Comparison of ENCODE assay signal across 31 cellular contexts in the genomic region with DNA sequence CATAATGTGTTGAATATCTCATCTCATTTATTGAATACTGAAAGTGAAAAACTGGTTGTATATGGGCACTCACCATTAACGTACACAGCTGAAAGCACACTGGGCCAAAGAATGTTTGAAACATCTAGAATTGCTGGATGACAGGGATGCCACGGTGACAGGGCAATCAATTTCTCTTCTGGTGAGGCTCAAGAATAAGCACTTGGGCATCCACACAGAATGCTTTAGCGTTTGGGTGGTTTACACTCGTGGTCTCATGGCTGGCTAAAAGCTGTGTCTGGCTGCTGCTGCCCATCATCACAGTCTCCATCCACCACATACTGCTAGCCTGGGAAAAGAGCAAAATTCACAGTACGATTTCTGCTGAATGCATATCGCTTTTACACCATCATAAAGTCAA. TPM values are rescaled to one million over a fixed set of nuclear protein-coding genes. Genes with fewer than 3 reads are reported as not detected.
"Had no signal": no experiment of that assay in that cellular context is flagged by ENCODE, and none has a peak within 500 bp of the region (broad histone marks: within the 10 kb centered on the region; RNA-seq: fewer than 3 reads in every experiment).

No MANE protein-coding gene starts in this region.

- H3K36me3 ChIP-seq: ascending aorta, brain microvascular endothelial cell, cardiac muscle cell, Peyer's patch, SJSA1 had no signal

- H3K4me1 ChIP-seq: SJSA1 had no signal

- FAIRE-seq: TTC549 had no signal

- H3K4me3 ChIP-seq: ascending aorta, cardiac muscle cell, Peyer's patch, SJSA1 had no signal

- H3K27me3 ChIP-seq: ascending aorta, brain microvascular endothelial cell, SJSA1 had no signal

- ATAC-seq: activated CD8-positive, alpha-beta memory T cell treated with anti-CD3 and anti-CD28 coated beads, Interleukin-2, amount 10 ng/mL, durations not matched to agents 7 days and 5 days; T-cell had no signal

- DNase-seq: activated B cell treated with CpG ODN at 0.5 μM for 24 hours; activated CD4-positive, alpha-beta T cell treated with anti-CD3 and anti-CD28 coated beads for 1 hour; activated CD4-positive, alpha-beta T cell treated with anti-CD3 and anti-CD28 coated beads, Interleukin-2, amount 10 ng/mL, durations not matched to agents 24 days and 14 days; activated CD4-positive, alpha-beta T cell treated with anti-CD3 and anti-CD28 coated beads, Interleukin-2, amount 50 U/mL, for 48 hours; activated CD8-positive, alpha-beta memory T cell treated with anti-CD3 and anti-CD28 coated beads, Interleukin-2, amount 10 ng/mL, durations not matched to agents 7 days and 5 days; activated effector memory CD4-positive, alpha-beta T cell treated with Interleukin-2 at 50 U/mL for 16 hours; activated naive CD4-positive, alpha-beta T cell; activated T-cell treated with anti-CD3 and anti-CD28 coated beads, Interleukin-2, amount 50 U/mL, for 24 hours; amniotic stem cell; brain microvascular endothelial cell; cerebellar nuclear complex; Kasumi-1; KBM-7; NCI-H1048; NCI-H146; NCI-H187 treated with DMSO at 0.1 percent for 48 hours; NCI-H510A treated with DMSO at 0.1 percent for 48 hours; NCI-H69; NK-92 treated with Interleukin-12 subunit alpha and Interleukin-12 subunit beta, amount 100 ng/mL, for 24 hours; Peyer's patch; SHP77; T-cell; T-helper 2 cell; T1000 had no signal

- H3K27ac ChIP-seq: ascending aorta, brain microvascular endothelial cell, cardiac muscle cell, Peyer's patch, RWPE1, SJSA1 had no signal

- H3K36me3 Mint-ChIP-seq: activated CD8-positive, alpha-beta memory T cell treated with anti-CD3 and anti-CD28 coated beads, Interleukin-2, amount 10 ng/mL, durations not matched to agents 7 days and 5 days; T-cell had no signal

- H3K4me1 Mint-ChIP-seq: activated B cell treated with CpG ODN at 0.5 μM for 24 hours had no signal

- H3K4me3 Mint-ChIP-seq: activated B cell treated with CpG ODN at 0.5 μM for 24 hours; activated CD8-positive, alpha-beta memory T cell treated with anti-CD3 and anti-CD28 coated beads, Interleukin-2, amount 10 ng/mL, durations not matched to agents 7 days and 5 days had no signal

- H3K9me3 ChIP-seq: ascending aorta, Peyer's patch, SJSA1 had no signal

- H3K27ac Mint-ChIP-seq: activated B cell treated with CpG ODN at 0.5 μM for 24 hours; activated CD4-positive, alpha-beta T cell treated with anti-CD3 and anti-CD28 coated beads, Interleukin-2, amount 10 ng/mL, durations not matched to agents 24 days and 14 days; activated CD8-positive, alpha-beta memory T cell treated with anti-CD3 and anti-CD28 coated beads, Interleukin-2, amount 10 ng/mL, durations not matched to agents 7 days and 5 days; activated naive CD4-positive, alpha-beta T cell treated with anti-CD3 and anti-CD28 coated beads, Interleukin-2, amount 50 U/mL, for 24 hours; activated T-cell treated with anti-CD3 and anti-CD28 coated beads, Interleukin-2, amount 50 U/mL, for 24 hours; activated T-helper 1 cell treated with anti-CD3 and anti-CD28 coated beads, Interleukin-12 subunit alpha, Interleukin-12 subunit beta, Interleukin-2, Interleukin-4 antibody, amounts not matched to agents 30 ng/mL and 10 ng/mL and 1 ng/mL, durations not matched to agents 14 hours and 24 hours and 36 hours; T-cell had no signal

- H3K9me3 Mint-ChIP-seq: activated B cell treated with CpG ODN at 0.5 μM for 24 hours; activated CD4-positive, alpha-beta T cell treated with anti-CD3 and anti-CD28 coated beads, Interleukin-2, amount 10 ng/mL, durations not matched to agents 24 days and 14 days; activated naive CD4-positive, alpha-beta T cell treated with anti-CD3 and anti-CD28 coated beads, Interleukin-2, amount 50 U/mL, for 24 hours; activated T-cell treated with anti-CD3 and anti-CD28 coated beads, Interleukin-2, amount 50 U/mL, for 24 hours; activated T-helper 1 cell treated with anti-CD3 and anti-CD28 coated beads, Interleukin-12 subunit alpha, Interleukin-12 subunit beta, Interleukin-2, Interleukin-4 antibody, amounts not matched to agents 30 ng/mL and 10 ng/mL and 1 ng/mL, durations not matched to agents 14 hours and 24 hours and 36 hours; T-cell had no signal

RNA-seq across cellular contexts. Expression of a gene that starts 30.7 kb away (rescaled TPM):
- total RNA-seq: activated B cell treated with CpG ODN at 0.5 μM for 24 hours; activated CD8-positive, alpha-beta memory T cell treated with anti-CD3 and anti-CD28 coated beads, Interleukin-2, amount 10 ng/mL, durations not matched to agents 7 days and 5 days; ascending aorta; cardiac muscle cell; Peyer's patch; T-cell had no signal
- polyA plus RNA-seq: cardiac muscle cell had no signal
